9 cellular contexts compared by ENCODE assay signal in genomic region chr6:114007451-114007953, GRCh38. TPM values are rescaled to one million over a fixed set of nuclear protein-coding genes. Genes with fewer than 3 reads are reported as not detected.
DNase-seq lines count a peak whose midpoint lies in the region; ATAC-seq and TF ChIP-seq lines count a peak whose summit lies in the region.
"Had no signal": no experiment of that assay in that cellular context is flagged by ENCODE, and none has a peak within 500 bp of the region (broad histone marks: within the 10 kb centered on the region; RNA-seq: fewer than 3 reads in every experiment).

No MANE protein-coding gene starts in this region.

- H3K4ac ChIP-seq in trophoblast cell (ENCODE audit: low read depth, low read length) = peak overlapping the region; percentile 70

- H2AK5ac ChIP-seq in trophoblast cell (ENCODE audit: low read length) = no peak overlapping the region

- H3K4me1 Mint-ChIP-seq in activated CD4-positive, alpha-beta T cell treated with anti-CD3 and anti-CD28 coated beads, Interleukin-2, amount 10 ng/mL, durations not matched to agents 24 days and 14 days = peaks cover 18% of the 10 kb centered on the region

- no peak overlapping the region for H3K4me3 ChIP-seq in trophoblast cell (ENCODE audit: low read depth, low read length)
- H3K4me3 ChIP-seq in BE2C (ENCODE audit: low read depth, low read length) = no peak overlapping the region

- H2BK12ac ChIP-seq in trophoblast cell (ENCODE audit: low read length) = peak overlapping the region; percentile 90

- peak overlapping the region; percentile 77 for H3K14ac ChIP-seq in trophoblast cell (ENCODE audit: low read length)

- H4K8ac ChIP-seq in trophoblast cell (ENCODE audit: low read depth, low read length) = no peak overlapping the region

- no peaks in the 10 kb centered on the region for H3K36me3 ChIP-seq in trophoblast cell (ENCODE audit: control insufficient read depth in 1 of 2, insufficient read depth in 2 of 2, low read length in 2 of 2)
- H3K36me3 ChIP-seq in BE2C = no peaks in the 10 kb centered on the region

- peaks cover 21% of the 10 kb centered on the region for H3K27me3 Mint-ChIP-seq in activated CD4-positive, alpha-beta T cell treated with anti-CD3 and anti-CD28 coated beads, Interleukin-2, amount 10 ng/mL, durations not matched to agents 24 days and 14 days

- H3K9ac ChIP-seq in trophoblast cell (ENCODE audit: low read length) = no peak overlapping the region

- H3K27me3 ChIP-seq in trophoblast cell (ENCODE audit: insufficient read depth, low read length) (no peaks in the 10 kb centered on the region), BE2C (no peaks in the 10 kb centered on the region)

- H3K23ac ChIP-seq in trophoblast cell (ENCODE audit: low read length) = no peak overlapping the region

- peak overlapping the region; percentile 84 for H4K91ac ChIP-seq in trophoblast cell (ENCODE audit: low read depth, low read length)

- peak; percentile 53 for ATAC-seq in HG03354 (IDR thresholded peaks at IDR 0.05; ENCODE audit: poor library complexity, severe bottlenecking, unreplicated experiment)
- ATAC-seq: Panc1 had no signal

- TF ChIP-seq CTCF in BE2C (IDR thresholded peaks at IDR 0.05; ENCODE audit: low read depth, low read length) = no peak

- H2BK5ac ChIP-seq in trophoblast cell (ENCODE audit: low read depth, low read length, poor library complexity) = peak overlapping the region; percentile 82

- peak; percentile 19 for DNase-seq in activated CD4-positive, alpha-beta T cell treated with anti-CD3 and anti-CD28 coated beads for 48 hours
- no peak for DNase-seq in activated CD4-positive, alpha-beta T cell treated with anti-CD3 and anti-CD28 coated beads, Interleukin-2, amount 50 U/mL, for 48 hours
- peak; percentile 80 for DNase-seq in activated CD4-positive, alpha-beta T cell treated with anti-CD3 and anti-CD28 coated beads, Interleukin-2, amount 10 ng/mL, durations not matched to agents 24 days and 14 days
- DNase-seq in trophoblast cell (no peak), BE2C (no peak), NCI-H226 (no peak), SW 1271 (lab: John Stamatoyannopoulos, UW) (no peak)

- H3K4me2 ChIP-seq in trophoblast cell (ENCODE audit: low read length) = no peak overlapping the region

- H4K12ac ChIP-seq in trophoblast cell (ENCODE audit: low read depth, low read length) = no peak overlapping the region

- WGBS in trophoblast cell (ENCODE audit: extremely low coverage, insufficient coverage, insufficient read length) = no CpG with 5 or more reads among the region's 2 CpGs

- intact Hi-C loops in activated CD4-positive, alpha-beta T cell treated with anti-CD3 and anti-CD28 coated beads, Interleukin-2, amount 10 ng/mL, durations not matched to agents 24 days and 14 days (cut with micrococcal nuclease) = no loop called here

- no peak overlapping the region for H2AFZ ChIP-seq in trophoblast cell (ENCODE audit: insufficient read depth, low read length, poor library complexity)

- H3K18ac ChIP-seq in trophoblast cell (ENCODE audit: low read length) = no peak overlapping the region

- H3K4me1 ChIP-seq in trophoblast cell (ENCODE audit: control insufficient read depth in 1 of 2, insufficient read depth in 2 of 2, low read length in 2 of 2) = peaks cover 17 to 22% of the 10 kb centered on the region in 2 experiments
- H3K4me1 ChIP-seq in BE2C = no peaks in the 10 kb centered on the region

- peaks cover 3% of the 10 kb centered on the region for H3K79me2 ChIP-seq in trophoblast cell (ENCODE audit: control insufficient read depth, insufficient read depth, low read length, poor library complexity)

- H3K36me3 Mint-ChIP-seq in activated CD4-positive, alpha-beta T cell treated with anti-CD3 and anti-CD28 coated beads, Interleukin-2, amount 10 ng/mL, durations not matched to agents 24 days and 14 days (ENCODE audit: low read depth) = peaks cover 2% of the 10 kb centered on the region

- H3K27ac Mint-ChIP-seq in activated CD4-positive, alpha-beta T cell treated with anti-CD3 and anti-CD28 coated beads, Interleukin-2, amount 10 ng/mL, durations not matched to agents 24 days and 14 days = no peak overlapping the region

- H3K9me3 ChIP-seq in trophoblast cell (ENCODE audit: insufficient read depth, low read depth, low read length) = no peaks in the 10 kb centered on the region
- H3K9me3 ChIP-seq in BE2C = no peaks in the 10 kb centered on the region

- peaks cover 23% of the 10 kb centered on the region for H3K79me1 ChIP-seq in trophoblast cell (ENCODE audit: low read length)

- peaks cover 3% of the 10 kb centered on the region for H3K9me3 Mint-ChIP-seq in activated CD4-positive, alpha-beta T cell treated with anti-CD3 and anti-CD28 coated beads, Interleukin-2, amount 10 ng/mL, durations not matched to agents 24 days and 14 days

- peak overlapping the region; percentile 94 for H2BK120ac ChIP-seq in trophoblast cell (ENCODE audit: insufficient read depth, low read length, poor library complexity)

- peak overlapping the region; percentile 37 for H3K4me3 Mint-ChIP-seq in activated CD4-positive, alpha-beta T cell treated with anti-CD3 and anti-CD28 coated beads, Interleukin-2, amount 10 ng/mL, durations not matched to agents 24 days and 14 days

- H3K27ac ChIP-seq in trophoblast cell (ENCODE audit: low read depth, low read length) = peak overlapping the region; percentile 55

RNA-seq across cellular contexts. Expression of gene HDAC2, which starts 36.6 kb away (rescaled TPM):
- 134 and 139 TPM in 2 replicates for total RNA-seq in activated CD4-positive, alpha-beta T cell treated with anti-CD3 and anti-CD28 coated beads, Interleukin-2, amount 10 ng/mL, durations not matched to agents 24 days and 14 days
- polyA plus RNA-seq in trophoblast cell (2013) = 145 TPM in 2 replicates
- polyA plus RNA-seq in BE2C (2012; ENCODE audit: insufficient read depth, insufficient read length, low read depth) = 157 TPM

Comparison
In these comparisons a context has a peak if more than half of its experiments do, and no peak if none do; other contexts are left out.
1. DNase-seq: peak in activated CD4-positive, alpha-beta T cell treated with anti-CD3 and anti-CD28 coated beads for 48 hours (single experiment) and activated CD4-positive, alpha-beta T cell treated with anti-CD3 and anti-CD28 coated beads, Interleukin-2, amount 10 ng/mL, durations not matched to agents 24 days and 14 days (single experiment); none in activated CD4-positive, alpha-beta T cell treated with anti-CD3 and anti-CD28 coated beads, Interleukin-2, amount 50 U/mL, for 48 hours (0 of 2), trophoblast cell (0 of 2), BE2C (single experiment), NCI-H226 (single experiment) and SW 1271 (0 of 2).